Comparison of ENCODE assay signal across 17 cellular contexts in genomic region chrX:3263681-3264126, GRCh38.
DNase-seq lines count a peak whose midpoint lies in the region; ATAC-seq, FAIRE-seq and TF ChIP-seq lines count a peak whose summit lies in the region.
"Had no signal": no experiment of that assay in that cellular context is flagged by ENCODE, and none has a peak within 500 bp of the region (broad histone marks: within the 10 kb centered on the region; RNA-seq: fewer than 3 reads in every experiment).

No MANE protein-coding gene starts in this region.

- H3K56ac ChIP-seq in IMR-90 (ENCODE audit: extremely low read depth, insufficient read depth, low read length): no peak overlapping the region

- peak overlapping the region; percentile 81; the same call in 1 of the 2 replicates for H3K14ac ChIP-seq in IMR-90 (replicated peaks; ENCODE audit: low read depth, low read length)

- no peaks in the 10 kb centered on the region for H3K4me1 Mint-ChIP-seq in stimulated activated naive CD8-positive, alpha-beta T cell treated with anti-CD3 and anti-CD28 coated beads, Interleukin-15, amount 100 ng/mL, for 72 hours
- H3K4me1 Mint-ChIP-seq: activated naive CD8-positive, alpha-beta T cell treated with anti-CD3 and anti-CD28 coated beads, Interleukin-2, amount 10 ng/mL, durations not matched to agents 7 days and 5 days had no signal

- H3K4ac ChIP-seq in IMR-90 (ENCODE audit: low read depth, low read length): peak overlapping the region; percentile 76

- no peak overlapping the region for H2AK9ac ChIP-seq in IMR-90 (replicated peaks; ENCODE audit: low read depth, low read length, poor library complexity)

- POLR2A ChIA-PET in IMR-90 (lab: Charles Lee; ENCODE audit: unreplicated experiment) (no interaction called here), GM12878 (lab: Charles Lee) (no interaction called here)

- H3K27me3 ChIP-seq in IMR-90 (ENCODE audit: control insufficient read depth, insufficient read depth, low read length): no peaks in the 10 kb centered on the region
- no peaks in the 10 kb centered on the region for H3K27me3 ChIP-seq in GM12878 (replicated peaks in 1 of 2; ENCODE audit: control insufficient read depth in 2 of 2, insufficient read depth in 2 of 2, low read length in 1 of 2)
- no peaks in the 10 kb centered on the region for H3K27me3 ChIP-seq in psoas muscle (ENCODE audit: insufficient read depth in 3 of 3, low read length in 2 of 3)

- BruUV-seq in IMR-90 (replicated peaks; lab: Mats Ljungman, UMichigan): no TSS peak
- BruUV-seq in GM12878 (replicated peaks; lab: Mats Ljungman, UMichigan): no TSS peak

- H2BK120ac ChIP-seq in IMR-90 (ENCODE audit: low read depth, low read length): peak overlapping the region; percentile 82; the same call in 1 of the 2 replicates

- H3K4me1 ChIP-seq in IMR-90 (ENCODE audit: control insufficient read depth, insufficient read depth, low read length) (peaks cover 2% of the 10 kb centered on the region; the same call in 1 of the 2 replicates), GM12878 (ENCODE audit: control insufficient read depth, insufficient read depth, low read length) (no peaks in the 10 kb centered on the region), psoas muscle (no peaks in the 10 kb centered on the region)

- no peak for FAIRE-seq in GM12878 (lab: Jason Lieb, UNC)

- H4K5ac ChIP-seq in IMR-90 (ENCODE audit: low read depth, low read length): 0 out of 2 replicates have a peak overlapping the region, but pooled peaks have one; percentile 25

- no peak overlapping the region for H3K4me3 Mint-ChIP-seq in stimulated activated naive CD8-positive, alpha-beta T cell treated with anti-CD3 and anti-CD28 coated beads, Interleukin-15, amount 100 ng/mL, for 72 hours
- H3K4me3 Mint-ChIP-seq: activated naive CD8-positive, alpha-beta T cell treated with anti-CD3 and anti-CD28 coated beads, Interleukin-2, amount 10 ng/mL, durations not matched to agents 7 days and 5 days; activated T-cell treated with anti-CD3 and anti-CD28 coated beads, Interleukin-2, amount 50 U/mL, for 24 hours had no signal

- WGBS in IMR-90 (ENCODE audit: extremely low coverage in 2 of 2, insufficient read length in 1 of 2), 2 experiments: 29% methylated on average over 1 of the region's 2 CpGs; no CpG with 5 or more reads in 1 of the 2 experiments
- WGBS in GM12878 (ENCODE audit: insufficient coverage, insufficient replicate concordance, low lambda C conversion rate, missing lambda C conversion rate): 0% methylated on average over 2 of the region's 2 CpGs
- 42 to 58% (median 49%) methylated on average over 2 of the region's 2 CpGs for WGBS in psoas muscle, 3 donors

- H4K20me1 ChIP-seq in IMR-90 (ENCODE audit: insufficient read depth, low read length) (no peaks in the 10 kb centered on the region), GM12878 (ENCODE audit: control insufficient read depth, insufficient read depth) (no peaks in the 10 kb centered on the region)

- no peaks in the 10 kb centered on the region; the same call in 1 of the 2 replicates for H3K9me3 ChIP-seq in IMR-90 (ENCODE audit: control insufficient read depth, insufficient read depth, low read length)
- no peaks in the 10 kb centered on the region for H3K9me3 ChIP-seq in GM12878 (replicated peaks; ENCODE audit: control insufficient read depth, insufficient read depth, low read length)
- H3K9me3 ChIP-seq in psoas muscle: no peaks in the 10 kb centered on the region

- H3K27ac Mint-ChIP-seq in stimulated activated naive CD8-positive, alpha-beta T cell treated with anti-CD3 and anti-CD28 coated beads, Interleukin-15, amount 100 ng/mL, for 72 hours: peak overlapping the region in 1 of 2 donors; percentile 31
- H3K27ac Mint-ChIP-seq: activated naive CD8-positive, alpha-beta T cell treated with anti-CD3 and anti-CD28 coated beads, Interleukin-2, amount 10 ng/mL, durations not matched to agents 7 days and 5 days; activated T-cell treated with anti-CD3 and anti-CD28 coated beads, Interleukin-2, amount 50 U/mL, for 24 hours had no signal

- H2AFZ ChIP-seq in IMR-90 (replicated peaks; ENCODE audit: low read length, poor library complexity): peak overlapping the region; percentile 19
- H2AFZ ChIP-seq in GM12878 (ENCODE audit: control insufficient read depth, low read depth, low read length): no peak overlapping the region

- no peak for TF ChIP-seq CTCF in IMR-90 (conservative IDR thresholded peaks at IDR 0.05; ENCODE audit: low read depth, low read length)
- no peak for TF ChIP-seq CTCF in GM12878 (IDR thresholded peaks at IDR 0.05 in 2 of 3, conservative IDR thresholded peaks at IDR 0.05 in 1 of 3; ENCODE audit: control insufficient read depth in 2 of 3, extremely low read depth in 1 of 3, insufficient read depth in 1 of 3, low read depth in 3 of 3, low read length in 3 of 3)
- TF ChIP-seq CTCF in psoas muscle (IDR thresholded peaks at IDR 0.05): no peak

- TF ChIP-seq EP300 in GM12878 (IDR thresholded peaks at IDR 0.05; ENCODE audit: borderline replicate concordance in 1 of 2, control insufficient read depth in 1 of 2, low read depth in 2 of 2, low read length in 2 of 2): no peak

- H3K18ac ChIP-seq in IMR-90 (ENCODE audit: low read depth, low read length): peak overlapping the region; percentile 84; the same call in 1 of the 2 replicates

- in situ Hi-C loops in IMR-90 (cut with MboI; ENCODE audit: low sequenced_read_pairs): no loop called here
- in situ Hi-C loops in GM12878 (cut with MboI): no loop called here

- no peaks in the 10 kb centered on the region for H3K79me1 ChIP-seq in IMR-90 (ENCODE audit: low read depth in 1 of 2, low read length in 2 of 2)

- H4K91ac ChIP-seq in IMR-90 (ENCODE audit: insufficient read depth, low read depth, low read length): no peak overlapping the region

- no peak overlapping the region for H2AK5ac ChIP-seq in IMR-90 (ENCODE audit: low read depth, low read length)

- CTCF ChIA-PET in IMR-90 (lab: Yijun Ruan, JAX): interaction anchor here (0.9 kb wide), 1 partner anchor 285 kb away, joined by 4 read pairs; no protein-coding TSS in a partner anchor
- CTCF ChIA-PET in GM12878 (lab: Yijun Ruan, JAX): interaction anchor here (0.6 kb wide), 1 partner anchor 374 kb away, joined by 3 read pairs; no protein-coding TSS in a partner anchor

- H3K23ac ChIP-seq in IMR-90 (ENCODE audit: low read depth, low read length): no peak overlapping the region

- H4K8ac ChIP-seq in IMR-90 (ENCODE audit: low read depth in 2 of 2, low read length in 2 of 2): peak overlapping the region in 1 of 2 experiments; percentile 61; a peak in 2 of 4 replicates

- peak overlapping the region; percentile 97 for H2BK5ac ChIP-seq in IMR-90 (ENCODE audit: low read depth, low read length, poor library complexity, severe bottlenecking)

- intact Hi-C loops in IMR-90 (cut with micrococcal nuclease): no loop called here
- intact Hi-C loops in GM12878 (cut with micrococcal nuclease; ENCODE audit: unreplicated experiment): no loop called here
- intact Hi-C loops in psoas muscle (cut with DNase I): no loop called here

- no peaks in the 10 kb centered on the region for H3K27me3 Mint-ChIP-seq in stimulated activated naive CD8-positive, alpha-beta T cell treated with anti-CD3 and anti-CD28 coated beads, Interleukin-15, amount 100 ng/mL, for 72 hours
- H3K27me3 Mint-ChIP-seq: activated naive CD8-positive, alpha-beta T cell treated with anti-CD3 and anti-CD28 coated beads, Interleukin-2, amount 10 ng/mL, durations not matched to agents 7 days and 5 days; activated T-cell treated with anti-CD3 and anti-CD28 coated beads, Interleukin-2, amount 50 U/mL, for 24 hours had no signal

- TF ChIP-seq POLR2A in IMR-90 (IDR thresholded peaks at IDR 0.05; ENCODE audit: low read depth, low read length) (no peak), GM12878 (IDR thresholded peaks at IDR 0.05; ENCODE audit: low read depth, low read length) (no peak)

- SMC1A ChIA-PET in GM12878 (lab: Charles Lee; ENCODE audit: uncharacterized antibody, unreplicated experiment): interaction anchor here (0.7 kb wide), 1 partner anchor 17 kb away, joined by 3 read pairs; no protein-coding TSS in a partner anchor

- peak overlapping the region; percentile 75 for H2BK20ac ChIP-seq in IMR-90 (ENCODE audit: low read depth, low read length)

- RAD21 ChIA-PET in GM12878 (lab: Charles Lee; ENCODE audit: unreplicated experiment): no interaction called here

- H3K9ac ChIP-seq in IMR-90 (ENCODE audit: low read depth, low read length): no peak overlapping the region; the same call in 1 of the 2 replicates
- H3K9ac ChIP-seq in GM12878 (ENCODE audit: control insufficient read depth, insufficient read depth, low read length): no peak overlapping the region

- H3K4me2 ChIP-seq in IMR-90 (ENCODE audit: low read depth, low read length) (peak overlapping the region; percentile 44; the same call in 1 of the 2 replicates), GM12878 (ENCODE audit: control insufficient read depth, insufficient read depth) (no peak overlapping the region)

- TF ChIP-seq RAD21 in IMR-90 (IDR thresholded peaks at IDR 0.05; ENCODE audit: low read length) (no peak), GM12878 (IDR thresholded peaks at IDR 0.05; ENCODE audit: insufficient read depth, low read depth, low read length) (no peak)

- H3K9me3 Mint-ChIP-seq in stimulated activated naive CD8-positive, alpha-beta T cell treated with anti-CD3 and anti-CD28 coated beads, Interleukin-15, amount 100 ng/mL, for 72 hours: peaks cover 7 to 10% of the 10 kb centered on the region in 2 donors

- H2BK15ac ChIP-seq in IMR-90 (ENCODE audit: low read depth, low read length): peak overlapping the region; percentile 81; the same call in 1 of the 3 replicates

- no peaks in the 10 kb centered on the region for H3K9me1 ChIP-seq in IMR-90 (ENCODE audit: insufficient read depth, low read length)

- H3K4me3 ChIP-seq in IMR-90 (ENCODE audit: insufficient read depth, low read depth, low read length) (no peak overlapping the region), GM12878 (no peak overlapping the region), psoas muscle (no peak overlapping the region)
- H3K4me3 ChIP-seq: skin epidermis had no signal

- ATAC-seq in IMR-90 (ENCODE audit: low read depth) (no peak), GM12878 (no peak), psoas muscle (no peak)
- ATAC-seq in stimulated activated naive CD8-positive, alpha-beta T cell treated with anti-CD3 and anti-CD28 coated beads, Interleukin-15, amount 100 ng/mL, for 72 hours: no peak
- ATAC-seq: stimulated activated naive CD8-positive, alpha-beta T cell treated with anti-CD3 and anti-CD28 coated beads, Interleukin-15, Interleukin-2, amounts not matched to agents 100 U/mL and 50 U/mL, for 24 hours had no signal

- H3K36me3 ChIP-seq in IMR-90 (ENCODE audit: control insufficient read depth, insufficient read depth, low read length): no peaks in the 10 kb centered on the region
- H3K36me3 ChIP-seq in GM12878 (ENCODE audit: control insufficient read depth in 2 of 2, insufficient read depth in 2 of 2, low read length in 1 of 2): no peaks in the 10 kb centered on the region
- H3K36me3 ChIP-seq in psoas muscle (ENCODE audit: insufficient read depth in 1 of 2, low read depth in 1 of 2): no peaks in the 10 kb centered on the region

- dilution Hi-C loops in IMR-90 (cut with HindIII; ENCODE audit: low sequenced_read_pairs, unreplicated experiment): no loop called here

- DNase-seq in A172 (ENCODE audit: low spot score) (peak; percentile 39), IMR-90 (peak; percentile 33), GM12878 (ENCODE audit: low read depth, low spot score) (no peak), medulla oblongata (ENCODE audit: extremely low spot score) (peak; percentile 34), hypothalamus (lab: John Stamatoyannopoulos, UW) (no peak), psoas muscle (no peak), AG20443 (ENCODE audit: low spot score) (no peak)
- DNase-seq in stimulated activated naive CD8-positive, alpha-beta T cell treated with anti-CD3 and anti-CD28 coated beads, Interleukin-15, amount 100 ng/mL, for 72 hours: no peak
- DNase-seq: activated CD4-positive, alpha-beta T cell treated with anti-CD3 and anti-CD28 coated beads for 4 hours; activated naive CD8-positive, alpha-beta T cell treated with anti-CD3 and anti-CD28 coated beads, Interleukin-2, amount 10 ng/mL, durations not matched to agents 7 days and 5 days; activated T-cell treated with anti-CD3 and anti-CD28 coated beads, Interleukin-2, amount 50 U/mL, for 24 hours; H7; NCI-H1694; NCI-H69; RPMI8226; stimulated activated naive CD8-positive, alpha-beta T cell treated with anti-CD3 and anti-CD28 coated beads, Interleukin-15, Interleukin-2, amounts not matched to agents 100 U/mL and 50 U/mL, for 24 hours had no signal

- peak overlapping the region; percentile 32 for H3K27ac ChIP-seq in IMR-90 (ENCODE audit: insufficient read depth, low read length)
- no peak overlapping the region for H3K27ac ChIP-seq in GM12878 (ENCODE audit: control insufficient read depth, insufficient read depth)
- H3K27ac ChIP-seq in psoas muscle: no peak overlapping the region

- no peaks in the 10 kb centered on the region for H3K79me2 ChIP-seq in GM12878 (ENCODE audit: control insufficient read depth, insufficient read depth, low read length)

Comparison
In these comparisons a context has a peak if more than half of its experiments do, and no peak if none do; other contexts are left out.
1. DNase-seq: peak in A172 (single experiment), IMR-90 (single experiment) and medulla oblongata (single experiment); none in GM12878 (single experiment), stimulated activated naive CD8-positive, alpha-beta T cell treated with anti-CD3 and anti-CD28 coated beads, Interleukin-15, amount 100 ng/mL, for 72 hours (0 of 2), hypothalamus (0 of 51), psoas muscle (0 of 2) and AG20443 (single experiment).